Comparison of ENCODE assay signal across 1 cellular context in genomic region chr3:188153498-188153948, GRCh38.
TF ChIP-seq lines count a peak whose summit lies in the region.

No MANE protein-coding gene starts in this region.

TF ChIP-seq in GM12878, 131 proteins besides CTCF, POLR2A, EP300 and RAD21 (continued from another document):
- TF ChIP-seq, protein P1, sequence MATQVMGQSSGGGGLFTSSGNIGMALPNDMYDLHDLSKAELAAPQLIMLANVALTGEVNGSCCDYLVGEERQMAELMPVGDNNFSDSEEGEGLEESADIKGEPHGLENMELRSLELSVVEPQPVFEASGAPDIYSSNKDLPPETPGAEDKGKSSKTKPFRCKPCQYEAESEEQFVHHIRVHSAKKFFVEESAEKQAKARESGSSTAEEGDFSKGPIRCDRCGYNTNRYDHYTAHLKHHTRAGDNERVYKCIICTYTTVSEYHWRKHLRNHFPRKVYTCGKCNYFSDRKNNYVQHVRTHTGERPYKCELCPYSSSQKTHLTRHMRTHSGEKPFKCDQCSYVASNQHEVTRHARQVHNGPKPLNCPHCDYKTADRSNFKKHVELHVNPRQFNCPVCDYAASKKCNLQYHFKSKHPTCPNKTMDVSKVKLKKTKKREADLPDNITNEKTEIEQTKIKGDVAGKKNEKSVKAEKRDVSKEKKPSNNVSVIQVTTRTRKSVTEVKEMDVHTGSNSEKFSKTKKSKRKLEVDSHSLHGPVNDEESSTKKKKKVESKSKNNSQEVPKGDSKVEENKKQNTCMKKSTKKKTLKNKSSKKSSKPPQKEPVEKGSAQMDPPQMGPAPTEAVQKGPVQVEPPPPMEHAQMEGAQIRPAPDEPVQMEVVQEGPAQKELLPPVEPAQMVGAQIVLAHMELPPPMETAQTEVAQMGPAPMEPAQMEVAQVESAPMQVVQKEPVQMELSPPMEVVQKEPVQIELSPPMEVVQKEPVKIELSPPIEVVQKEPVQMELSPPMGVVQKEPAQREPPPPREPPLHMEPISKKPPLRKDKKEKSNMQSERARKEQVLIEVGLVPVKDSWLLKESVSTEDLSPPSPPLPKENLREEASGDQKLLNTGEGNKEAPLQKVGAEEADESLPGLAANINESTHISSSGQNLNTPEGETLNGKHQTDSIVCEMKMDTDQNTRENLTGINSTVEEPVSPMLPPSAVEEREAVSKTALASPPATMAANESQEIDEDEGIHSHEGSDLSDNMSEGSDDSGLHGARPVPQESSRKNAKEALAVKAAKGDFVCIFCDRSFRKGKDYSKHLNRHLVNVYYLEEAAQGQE (IDR thresholded peaks at IDR 0.05; ENCODE audit: low read depth, low read length), result no peak
